Comparison of ENCODE assay signal across 8 cellular contexts in the genomic region with DNA sequence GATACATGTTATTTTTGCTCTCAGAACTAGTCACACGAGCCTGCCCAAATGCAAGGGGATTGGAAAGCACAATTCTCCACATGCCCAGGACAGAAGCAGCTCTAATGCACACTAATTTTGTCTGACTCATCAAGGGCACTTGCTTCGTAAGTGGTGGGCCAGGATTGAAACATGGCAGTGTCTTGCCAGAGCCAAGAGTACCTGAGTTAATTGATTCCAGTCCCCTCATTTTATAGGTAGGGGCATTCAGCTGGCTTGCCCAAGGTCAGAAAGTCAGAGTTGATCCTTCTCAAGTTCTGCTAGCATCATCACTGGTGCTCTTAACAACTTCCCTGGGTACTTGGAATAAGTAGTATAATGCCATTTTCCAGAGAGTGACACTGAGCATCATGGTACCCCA.
"Had no signal": no experiment of that assay in that cellular context is flagged by ENCODE, and none has a peak within 500 bp of the region (broad histone marks: within the 10 kb centered on the region; RNA-seq: fewer than 3 reads in every experiment).

No MANE protein-coding gene starts in this region.

- H2AFZ ChIP-seq: GM23248 had no signal

- H3K9ac ChIP-seq: GM23248 had no signal

- H3K36me3 ChIP-seq: HAP-1 had no signal

- ATAC-seq: HCT116 had no signal

- H3K4me3 ChIP-seq: GM23248, HAP-1 had no signal

- H3K27ac ChIP-seq: GM23248 had no signal

- H3K4me1 ChIP-seq: HAP-1 had no signal

- H3K4me3 Mint-ChIP-seq: HFFc6 had no signal

- H3K4me1 Mint-ChIP-seq: IgD-negative memory B cell had no signal

- H3K9me3 ChIP-seq: HAP-1 had no signal

- DNase-seq: GM23248, GOT3, H7, HFFc6, KBM-7 had no signal

- H3K36me3 Mint-ChIP-seq: IgD-negative memory B cell had no signal
